In the genomic region with DNA sequence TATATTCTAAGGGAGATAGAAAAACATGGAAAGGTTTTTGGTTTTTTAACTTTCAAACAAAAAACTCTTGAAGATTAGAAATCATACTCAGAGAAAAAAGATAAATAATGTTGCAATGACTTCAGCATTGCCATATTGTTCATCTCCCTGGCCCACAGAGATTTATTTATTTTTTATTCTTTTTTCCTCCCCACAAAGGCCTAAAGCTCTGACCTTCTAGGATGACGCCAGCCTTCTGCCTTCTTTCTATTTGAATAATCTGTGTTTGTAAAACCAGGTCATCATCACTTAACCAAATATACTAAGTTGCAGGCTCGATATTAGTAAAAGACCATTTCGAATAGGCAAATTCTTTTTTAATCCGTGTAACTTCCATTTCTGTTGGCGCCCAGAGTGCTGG, we compare ENCODE assay signal across 1 cellular context.
A peak's percentile ranks its signal among the peaks of the same experiment; 100 is the strongest.
TF ChIP-seq lines count a peak whose summit lies in the region.

No MANE protein-coding gene starts in this region.

TF ChIP-seq in GM12878, 131 proteins besides CTCF, POLR2A, EP300 and RAD21:
- TF ChIP-seq KDM1A (IDR thresholded peaks at IDR 0.05; ENCODE audit: borderline replicate concordance) (no peak), JUNB (IDR thresholded peaks at IDR 0.05) (peak; percentile 59), NFYA (IDR thresholded peaks at IDR 0.05; ENCODE audit: borderline replicate concordance, low read depth, low read length) (no peak)
- TF ChIP-seq, protein P1, sequence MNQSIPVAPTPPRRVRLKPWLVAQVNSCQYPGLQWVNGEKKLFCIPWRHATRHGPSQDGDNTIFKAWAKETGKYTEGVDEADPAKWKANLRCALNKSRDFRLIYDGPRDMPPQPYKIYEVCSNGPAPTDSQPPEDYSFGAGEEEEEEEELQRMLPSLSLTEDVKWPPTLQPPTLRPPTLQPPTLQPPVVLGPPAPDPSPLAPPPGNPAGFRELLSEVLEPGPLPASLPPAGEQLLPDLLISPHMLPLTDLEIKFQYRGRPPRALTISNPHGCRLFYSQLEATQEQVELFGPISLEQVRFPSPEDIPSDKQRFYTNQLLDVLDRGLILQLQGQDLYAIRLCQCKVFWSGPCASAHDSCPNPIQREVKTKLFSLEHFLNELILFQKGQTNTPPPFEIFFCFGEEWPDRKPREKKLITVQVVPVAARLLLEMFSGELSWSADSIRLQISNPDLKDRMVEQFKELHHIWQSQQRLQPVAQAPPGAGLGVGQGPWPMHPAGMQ (IDR thresholded peaks at IDR 0.05; ENCODE audit: borderline replicate concordance): no peak
TF ChIP-seq in GM12878: peak in this region for 1.
